In genomic region chr2:62343636-62344349, GRCh38 we compare ENCODE assay signal across 1 cellular context.
TF ChIP-seq lines count a peak whose summit lies in the region.

No MANE protein-coding gene starts in this region.

TF ChIP-seq in K562, 482 proteins besides CTCF, POLR2A, EP300 and RAD21 (continued from another document and continues in another):
- TF ChIP-seq, protein P1, sequence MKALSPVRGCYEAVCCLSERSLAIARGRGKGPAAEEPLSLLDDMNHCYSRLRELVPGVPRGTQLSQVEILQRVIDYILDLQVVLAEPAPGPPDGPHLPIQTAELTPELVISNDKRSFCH (CRISPR knock-in tag; IDR thresholded peaks at IDR 0.05): no peak
- TF ChIP-seq, protein P1 (tag; IDR thresholded peaks at IDR 0.05): no peak
- TF ChIP-seq MXI1 (IDR thresholded peaks at IDR 0.05; ENCODE audit: low read depth, low read length) (no peak), ZNF445 (CRISPR knock-in tag; IDR thresholded peaks at IDR 0.05; ENCODE audit: low read depth) (no peak), MNT (conservative IDR thresholded peaks at IDR 0.05) (peak; percentile 25 to 48; a peak in 2 of 4 replicates), TBP (optimal IDR thresholded peaks at IDR 0.05; ENCODE audit: low read depth, low read length) (peak; percentile 53), ETV1 (tag; conservative IDR thresholded peaks at IDR 0.05; ENCODE audit: low read depth) (no peak), L3MBTL2 (IDR thresholded peaks at IDR 0.05) (peak; percentile 84), MCM5 (IDR thresholded peaks at IDR 0.05; ENCODE audit: low read depth) (no peak), TCF3 (CRISPR knock-in tag; IDR thresholded peaks at IDR 0.05) (peak; percentile 19; the same call in 1 of the 2 replicates), SMARCB1 (IDR thresholded peaks at IDR 0.05; ENCODE audit: insufficient read length, low read depth) (no peak), ZKSCAN1 (IDR thresholded peaks at IDR 0.05; ENCODE audit: low read depth, low read length) (no peak), MXD1 (CRISPR knock-in tag; IDR thresholded peaks at IDR 0.05; ENCODE audit: borderline replicate concordance, poor library complexity, severe bottlenecking) (no peak), SMARCC2 (IDR thresholded peaks at IDR 0.05; ENCODE audit: low read depth) (no peak), CBX3 (IDR thresholded peaks at IDR 0.05; ENCODE audit: borderline replicate concordance in 1 of 2, low read length in 2 of 2) (no peak), CHCHD3 (CRISPR knock-in tag; IDR thresholded peaks at IDR 0.05) (no peak), ARID3A (IDR thresholded peaks at IDR 0.05; ENCODE audit: borderline replicate concordance, low read depth, low read length) (no peak), RBM22 (IDR thresholded peaks at IDR 0.05; ENCODE audit: low read depth, low read length, poor library complexity, severe bottlenecking) (no peak), NFIC (IDR thresholded peaks at IDR 0.05) (peak; percentile 81), ZFP36 (IDR thresholded peaks at IDR 0.05; ENCODE audit: low read depth, low read length, partially characterized antibody) (no peak), CBFA2T3 (IDR thresholded peaks at IDR 0.05) (peak; percentile 18; the same call in 1 of the 2 replicates), DIDO1 (tag; IDR thresholded peaks at IDR 0.05; ENCODE audit: low read depth) (no peak), TFE3 (CRISPR knock-in tag; IDR thresholded peaks at IDR 0.05) (no peak), TFAM (CRISPR knock-in tag; conservative IDR thresholded peaks at IDR 0.05) (no peak)
- TF ChIP-seq, protein P2, sequence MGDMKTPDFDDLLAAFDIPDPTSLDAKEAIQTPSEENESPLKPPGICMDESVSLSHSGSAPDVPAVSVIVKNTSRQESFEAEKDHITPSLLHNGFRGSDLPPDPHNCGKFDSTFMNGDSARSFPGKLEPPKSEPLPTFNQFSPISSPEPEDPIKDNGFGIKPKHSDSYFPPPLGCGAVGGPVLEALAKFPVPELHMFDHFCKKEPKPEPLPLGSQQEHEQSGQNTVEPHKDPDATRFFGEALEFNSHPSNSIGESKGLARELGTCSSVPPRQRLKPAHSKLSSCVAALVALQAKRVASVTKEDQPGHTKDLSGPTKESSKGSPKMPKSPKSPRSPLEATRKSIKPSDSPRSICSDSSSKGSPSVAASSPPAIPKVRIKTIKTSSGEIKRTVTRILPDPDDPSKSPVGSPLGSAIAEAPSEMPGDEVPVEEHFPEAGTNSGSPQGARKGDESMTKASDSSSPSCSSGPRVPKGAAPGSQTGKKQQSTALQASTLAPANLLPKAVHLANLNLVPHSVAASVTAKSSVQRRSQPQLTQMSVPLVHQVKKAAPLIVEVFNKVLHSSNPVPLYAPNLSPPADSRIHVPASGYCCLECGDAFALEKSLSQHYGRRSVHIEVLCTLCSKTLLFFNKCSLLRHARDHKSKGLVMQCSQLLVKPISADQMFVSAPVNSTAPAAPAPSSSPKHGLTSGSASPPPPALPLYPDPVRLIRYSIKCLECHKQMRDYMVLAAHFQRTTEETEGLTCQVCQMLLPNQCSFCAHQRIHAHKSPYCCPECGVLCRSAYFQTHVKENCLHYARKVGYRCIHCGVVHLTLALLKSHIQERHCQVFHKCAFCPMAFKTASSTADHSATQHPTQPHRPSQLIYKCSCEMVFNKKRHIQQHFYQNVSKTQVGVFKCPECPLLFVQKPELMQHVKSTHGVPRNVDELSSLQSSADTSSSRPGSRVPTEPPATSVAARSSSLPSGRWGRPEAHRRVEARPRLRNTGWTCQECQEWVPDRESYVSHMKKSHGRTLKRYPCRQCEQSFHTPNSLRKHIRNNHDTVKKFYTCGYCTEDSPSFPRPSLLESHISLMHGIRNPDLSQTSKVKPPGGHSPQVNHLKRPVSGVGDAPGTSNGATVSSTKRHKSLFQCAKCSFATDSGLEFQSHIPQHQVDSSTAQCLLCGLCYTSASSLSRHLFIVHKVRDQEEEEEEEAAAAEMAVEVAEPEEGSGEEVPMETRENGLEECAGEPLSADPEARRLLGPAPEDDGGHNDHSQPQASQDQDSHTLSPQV (IDR thresholded peaks at IDR 0.05): peak; percentile 67
- TF ChIP-seq, protein P3, sequence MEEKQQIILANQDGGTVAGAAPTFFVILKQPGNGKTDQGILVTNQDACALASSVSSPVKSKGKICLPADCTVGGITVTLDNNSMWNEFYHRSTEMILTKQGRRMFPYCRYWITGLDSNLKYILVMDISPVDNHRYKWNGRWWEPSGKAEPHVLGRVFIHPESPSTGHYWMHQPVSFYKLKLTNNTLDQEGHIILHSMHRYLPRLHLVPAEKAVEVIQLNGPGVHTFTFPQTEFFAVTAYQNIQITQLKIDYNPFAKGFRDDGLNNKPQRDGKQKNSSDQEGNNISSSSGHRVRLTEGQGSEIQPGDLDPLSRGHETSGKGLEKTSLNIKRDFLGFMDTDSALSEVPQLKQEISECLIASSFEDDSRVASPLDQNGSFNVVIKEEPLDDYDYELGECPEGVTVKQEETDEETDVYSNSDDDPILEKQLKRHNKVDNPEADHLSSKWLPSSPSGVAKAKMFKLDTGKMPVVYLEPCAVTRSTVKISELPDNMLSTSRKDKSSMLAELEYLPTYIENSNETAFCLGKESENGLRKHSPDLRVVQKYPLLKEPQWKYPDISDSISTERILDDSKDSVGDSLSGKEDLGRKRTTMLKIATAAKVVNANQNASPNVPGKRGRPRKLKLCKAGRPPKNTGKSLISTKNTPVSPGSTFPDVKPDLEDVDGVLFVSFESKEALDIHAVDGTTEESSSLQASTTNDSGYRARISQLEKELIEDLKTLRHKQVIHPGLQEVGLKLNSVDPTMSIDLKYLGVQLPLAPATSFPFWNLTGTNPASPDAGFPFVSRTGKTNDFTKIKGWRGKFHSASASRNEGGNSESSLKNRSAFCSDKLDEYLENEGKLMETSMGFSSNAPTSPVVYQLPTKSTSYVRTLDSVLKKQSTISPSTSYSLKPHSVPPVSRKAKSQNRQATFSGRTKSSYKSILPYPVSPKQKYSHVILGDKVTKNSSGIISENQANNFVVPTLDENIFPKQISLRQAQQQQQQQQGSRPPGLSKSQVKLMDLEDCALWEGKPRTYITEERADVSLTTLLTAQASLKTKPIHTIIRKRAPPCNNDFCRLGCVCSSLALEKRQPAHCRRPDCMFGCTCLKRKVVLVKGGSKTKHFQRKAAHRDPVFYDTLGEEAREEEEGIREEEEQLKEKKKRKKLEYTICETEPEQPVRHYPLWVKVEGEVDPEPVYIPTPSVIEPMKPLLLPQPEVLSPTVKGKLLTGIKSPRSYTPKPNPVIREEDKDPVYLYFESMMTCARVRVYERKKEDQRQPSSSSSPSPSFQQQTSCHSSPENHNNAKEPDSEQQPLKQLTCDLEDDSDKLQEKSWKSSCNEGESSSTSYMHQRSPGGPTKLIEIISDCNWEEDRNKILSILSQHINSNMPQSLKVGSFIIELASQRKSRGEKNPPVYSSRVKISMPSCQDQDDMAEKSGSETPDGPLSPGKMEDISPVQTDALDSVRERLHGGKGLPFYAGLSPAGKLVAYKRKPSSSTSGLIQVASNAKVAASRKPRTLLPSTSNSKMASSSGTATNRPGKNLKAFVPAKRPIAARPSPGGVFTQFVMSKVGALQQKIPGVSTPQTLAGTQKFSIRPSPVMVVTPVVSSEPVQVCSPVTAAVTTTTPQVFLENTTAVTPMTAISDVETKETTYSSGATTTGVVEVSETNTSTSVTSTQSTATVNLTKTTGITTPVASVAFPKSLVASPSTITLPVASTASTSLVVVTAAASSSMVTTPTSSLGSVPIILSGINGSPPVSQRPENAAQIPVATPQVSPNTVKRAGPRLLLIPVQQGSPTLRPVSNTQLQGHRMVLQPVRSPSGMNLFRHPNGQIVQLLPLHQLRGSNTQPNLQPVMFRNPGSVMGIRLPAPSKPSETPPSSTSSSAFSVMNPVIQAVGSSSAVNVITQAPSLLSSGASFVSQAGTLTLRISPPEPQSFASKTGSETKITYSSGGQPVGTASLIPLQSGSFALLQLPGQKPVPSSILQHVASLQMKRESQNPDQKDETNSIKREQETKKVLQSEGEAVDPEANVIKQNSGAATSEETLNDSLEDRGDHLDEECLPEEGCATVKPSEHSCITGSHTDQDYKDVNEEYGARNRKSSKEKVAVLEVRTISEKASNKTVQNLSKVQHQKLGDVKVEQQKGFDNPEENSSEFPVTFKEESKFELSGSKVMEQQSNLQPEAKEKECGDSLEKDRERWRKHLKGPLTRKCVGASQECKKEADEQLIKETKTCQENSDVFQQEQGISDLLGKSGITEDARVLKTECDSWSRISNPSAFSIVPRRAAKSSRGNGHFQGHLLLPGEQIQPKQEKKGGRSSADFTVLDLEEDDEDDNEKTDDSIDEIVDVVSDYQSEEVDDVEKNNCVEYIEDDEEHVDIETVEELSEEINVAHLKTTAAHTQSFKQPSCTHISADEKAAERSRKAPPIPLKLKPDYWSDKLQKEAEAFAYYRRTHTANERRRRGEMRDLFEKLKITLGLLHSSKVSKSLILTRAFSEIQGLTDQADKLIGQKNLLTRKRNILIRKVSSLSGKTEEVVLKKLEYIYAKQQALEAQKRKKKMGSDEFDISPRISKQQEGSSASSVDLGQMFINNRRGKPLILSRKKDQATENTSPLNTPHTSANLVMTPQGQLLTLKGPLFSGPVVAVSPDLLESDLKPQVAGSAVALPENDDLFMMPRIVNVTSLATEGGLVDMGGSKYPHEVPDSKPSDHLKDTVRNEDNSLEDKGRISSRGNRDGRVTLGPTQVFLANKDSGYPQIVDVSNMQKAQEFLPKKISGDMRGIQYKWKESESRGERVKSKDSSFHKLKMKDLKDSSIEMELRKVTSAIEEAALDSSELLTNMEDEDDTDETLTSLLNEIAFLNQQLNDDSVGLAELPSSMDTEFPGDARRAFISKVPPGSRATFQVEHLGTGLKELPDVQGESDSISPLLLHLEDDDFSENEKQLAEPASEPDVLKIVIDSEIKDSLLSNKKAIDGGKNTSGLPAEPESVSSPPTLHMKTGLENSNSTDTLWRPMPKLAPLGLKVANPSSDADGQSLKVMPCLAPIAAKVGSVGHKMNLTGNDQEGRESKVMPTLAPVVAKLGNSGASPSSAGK (IDR thresholded peaks at IDR 0.05): peak; percentile 71
- TF ChIP-seq, protein P4, sequence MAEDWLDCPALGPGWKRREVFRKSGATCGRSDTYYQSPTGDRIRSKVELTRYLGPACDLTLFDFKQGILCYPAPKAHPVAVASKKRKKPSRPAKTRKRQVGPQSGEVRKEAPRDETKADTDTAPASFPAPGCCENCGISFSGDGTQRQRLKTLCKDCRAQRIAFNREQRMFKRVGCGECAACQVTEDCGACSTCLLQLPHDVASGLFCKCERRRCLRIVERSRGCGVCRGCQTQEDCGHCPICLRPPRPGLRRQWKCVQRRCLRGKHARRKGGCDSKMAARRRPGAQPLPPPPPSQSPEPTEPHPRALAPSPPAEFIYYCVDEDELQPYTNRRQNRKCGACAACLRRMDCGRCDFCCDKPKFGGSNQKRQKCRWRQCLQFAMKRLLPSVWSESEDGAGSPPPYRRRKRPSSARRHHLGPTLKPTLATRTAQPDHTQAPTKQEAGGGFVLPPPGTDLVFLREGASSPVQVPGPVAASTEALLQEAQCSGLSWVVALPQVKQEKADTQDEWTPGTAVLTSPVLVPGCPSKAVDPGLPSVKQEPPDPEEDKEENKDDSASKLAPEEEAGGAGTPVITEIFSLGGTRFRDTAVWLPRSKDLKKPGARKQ (CRISPR knock-in tag; IDR thresholded peaks at IDR 0.05): no peak
- TF ChIP-seq, protein P5, sequence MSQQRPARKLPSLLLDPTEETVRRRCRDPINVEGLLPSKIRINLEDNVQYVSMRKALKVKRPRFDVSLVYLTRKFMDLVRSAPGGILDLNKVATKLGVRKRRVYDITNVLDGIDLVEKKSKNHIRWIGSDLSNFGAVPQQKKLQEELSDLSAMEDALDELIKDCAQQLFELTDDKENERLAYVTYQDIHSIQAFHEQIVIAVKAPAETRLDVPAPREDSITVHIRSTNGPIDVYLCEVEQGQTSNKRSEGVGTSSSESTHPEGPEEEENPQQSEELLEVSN (IDR thresholded peaks at IDR 0.05; ENCODE audit: borderline replicate concordance in 1 of 2, extremely low read depth in 1 of 2, insufficient read depth in 1 of 2, insufficient read length in 1 of 2, low read depth in 1 of 2, low read length in 1 of 2, poor library complexity in 1 of 2, severe bottlenecking in 1 of 2): peak in 1 of 2 experiments; percentile 28
